Comparison of ENCODE assay signal across 1 cellular context in the genomic region with DNA sequence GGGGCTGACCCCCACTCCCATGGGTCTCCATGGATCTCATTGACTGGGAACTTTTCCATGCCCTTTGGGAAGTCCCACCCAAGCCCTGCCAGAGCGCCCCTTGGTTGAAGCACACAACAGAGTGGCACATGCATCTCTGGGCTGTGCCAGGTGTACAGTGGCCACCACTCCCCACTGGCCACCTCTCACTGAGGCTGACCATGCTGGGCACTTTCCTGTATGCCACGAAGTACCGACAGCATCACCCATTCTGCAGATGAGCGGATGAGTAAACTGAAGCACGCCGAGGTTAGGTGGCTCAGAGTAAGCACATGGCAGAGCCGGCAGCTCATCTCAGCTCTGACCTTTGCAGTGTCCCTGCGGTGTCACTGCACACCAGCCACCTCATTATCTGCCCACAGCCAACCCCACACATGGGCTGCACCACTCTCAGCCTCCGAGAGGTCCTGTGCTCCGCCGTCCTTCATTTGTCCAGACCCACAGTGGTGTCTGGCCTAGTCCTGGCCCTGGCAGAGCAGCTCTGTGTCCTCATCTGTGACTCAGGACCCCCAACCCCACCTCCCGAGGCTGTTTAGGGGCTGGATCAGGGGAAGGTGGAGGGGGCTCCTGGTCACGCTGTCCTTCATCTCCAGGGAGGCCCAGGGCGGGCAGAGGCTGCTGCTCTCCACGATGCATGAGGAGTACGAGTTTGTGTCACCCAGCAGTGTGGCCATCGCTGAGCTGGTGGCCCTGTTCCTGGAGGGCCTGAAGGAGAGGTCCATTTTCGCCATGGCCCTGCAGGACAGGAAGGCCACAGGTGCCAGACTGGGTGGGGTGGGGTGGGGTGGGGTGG.
TF ChIP-seq lines count a peak whose summit lies in the region.

No MANE protein-coding gene starts in this region.

TF ChIP-seq in HepG2, 621 proteins besides CTCF, POLR2A, EP300 and RAD21:
- TF ChIP-seq SIN3B (IDR thresholded peaks at IDR 0.05; ENCODE audit: low read length) (no peak), RNF219 (CRISPR knock-in tag; IDR thresholded peaks at IDR 0.05) (no peak), JUND (CRISPR knock-in tag; IDR thresholded peaks at IDR 0.05) (no peak), RARG (CRISPR knock-in tag; IDR thresholded peaks at IDR 0.05; ENCODE audit: low read depth) (no peak), BORCS8-MEF2B (CRISPR knock-in tag; IDR thresholded peaks at IDR 0.05) (no peak), GFI1 (CRISPR knock-in tag; IDR thresholded peaks at IDR 0.05; ENCODE audit: borderline replicate concordance) (no peak)
- TF ChIP-seq, protein P1, sequence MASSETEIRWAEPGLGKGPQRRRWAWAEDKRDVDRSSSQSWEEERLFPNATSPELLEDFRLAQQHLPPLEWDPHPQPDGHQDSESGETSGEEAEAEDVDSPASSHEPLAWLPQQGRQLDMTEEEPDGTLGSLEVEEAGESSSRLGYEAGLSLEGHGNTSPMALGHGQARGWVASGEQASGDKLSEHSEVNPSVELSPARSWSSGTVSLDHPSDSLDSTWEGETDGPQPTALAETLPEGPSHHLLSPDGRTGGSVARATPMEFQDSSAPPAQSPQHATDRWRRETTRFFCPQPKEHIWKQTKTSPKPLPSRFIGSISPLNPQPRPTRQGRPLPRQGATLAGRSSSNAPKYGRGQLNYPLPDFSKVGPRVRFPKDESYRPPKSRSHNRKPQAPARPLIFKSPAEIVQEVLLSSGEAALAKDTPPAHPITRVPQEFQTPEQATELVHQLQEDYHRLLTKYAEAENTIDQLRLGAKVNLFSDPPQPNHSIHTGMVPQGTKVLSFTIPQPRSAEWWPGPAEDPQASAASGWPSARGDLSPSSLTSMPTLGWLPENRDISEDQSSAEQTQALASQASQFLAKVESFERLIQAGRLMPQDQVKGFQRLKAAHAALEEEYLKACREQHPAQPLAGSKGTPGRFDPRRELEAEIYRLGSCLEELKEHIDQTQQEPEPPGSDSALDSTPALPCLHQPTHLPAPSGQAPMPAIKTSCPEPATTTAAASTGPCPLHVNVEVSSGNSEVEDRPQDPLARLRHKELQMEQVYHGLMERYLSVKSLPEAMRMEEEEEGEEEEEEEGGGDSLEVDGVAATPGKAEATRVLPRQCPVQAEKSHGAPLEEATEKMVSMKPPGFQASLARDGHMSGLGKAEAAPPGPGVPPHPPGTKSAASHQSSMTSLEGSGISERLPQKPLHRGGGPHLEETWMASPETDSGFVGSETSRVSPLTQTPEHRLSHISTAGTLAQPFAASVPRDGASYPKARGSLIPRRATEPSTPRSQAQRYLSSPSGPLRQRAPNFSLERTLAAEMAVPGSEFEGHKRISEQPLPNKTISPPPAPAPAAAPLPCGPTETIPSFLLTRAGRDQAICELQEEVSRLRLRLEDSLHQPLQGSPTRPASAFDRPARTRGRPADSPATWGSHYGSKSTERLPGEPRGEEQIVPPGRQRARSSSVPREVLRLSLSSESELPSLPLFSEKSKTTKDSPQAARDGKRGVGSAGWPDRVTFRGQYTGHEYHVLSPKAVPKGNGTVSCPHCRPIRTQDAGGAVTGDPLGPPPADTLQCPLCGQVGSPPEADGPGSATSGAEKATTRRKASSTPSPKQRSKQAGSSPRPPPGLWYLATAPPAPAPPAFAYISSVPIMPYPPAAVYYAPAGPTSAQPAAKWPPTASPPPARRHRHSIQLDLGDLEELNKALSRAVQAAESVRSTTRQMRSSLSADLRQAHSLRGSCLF (CRISPR knock-in tag; IDR thresholded peaks at IDR 0.05; ENCODE audit: borderline replicate concordance) = no peak
- TF ChIP-seq, protein P2, sequence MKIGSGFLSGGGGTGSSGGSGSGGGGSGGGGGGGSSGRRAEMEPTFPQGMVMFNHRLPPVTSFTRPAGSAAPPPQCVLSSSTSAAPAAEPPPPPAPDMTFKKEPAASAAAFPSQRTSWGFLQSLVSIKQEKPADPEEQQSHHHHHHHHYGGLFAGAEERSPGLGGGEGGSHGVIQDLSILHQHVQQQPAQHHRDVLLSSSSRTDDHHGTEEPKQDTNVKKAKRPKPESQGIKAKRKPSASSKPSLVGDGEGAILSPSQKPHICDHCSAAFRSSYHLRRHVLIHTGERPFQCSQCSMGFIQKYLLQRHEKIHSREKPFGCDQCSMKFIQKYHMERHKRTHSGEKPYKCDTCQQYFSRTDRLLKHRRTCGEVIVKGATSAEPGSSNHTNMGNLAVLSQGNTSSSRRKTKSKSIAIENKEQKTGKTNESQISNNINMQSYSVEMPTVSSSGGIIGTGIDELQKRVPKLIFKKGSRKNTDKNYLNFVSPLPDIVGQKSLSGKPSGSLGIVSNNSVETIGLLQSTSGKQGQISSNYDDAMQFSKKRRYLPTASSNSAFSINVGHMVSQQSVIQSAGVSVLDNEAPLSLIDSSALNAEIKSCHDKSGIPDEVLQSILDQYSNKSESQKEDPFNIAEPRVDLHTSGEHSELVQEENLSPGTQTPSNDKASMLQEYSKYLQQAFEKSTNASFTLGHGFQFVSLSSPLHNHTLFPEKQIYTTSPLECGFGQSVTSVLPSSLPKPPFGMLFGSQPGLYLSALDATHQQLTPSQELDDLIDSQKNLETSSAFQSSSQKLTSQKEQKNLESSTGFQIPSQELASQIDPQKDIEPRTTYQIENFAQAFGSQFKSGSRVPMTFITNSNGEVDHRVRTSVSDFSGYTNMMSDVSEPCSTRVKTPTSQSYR (CRISPR knock-in tag; IDR thresholded peaks at IDR 0.05; ENCODE audit: borderline replicate concordance) = no peak
